In the genomic region with DNA sequence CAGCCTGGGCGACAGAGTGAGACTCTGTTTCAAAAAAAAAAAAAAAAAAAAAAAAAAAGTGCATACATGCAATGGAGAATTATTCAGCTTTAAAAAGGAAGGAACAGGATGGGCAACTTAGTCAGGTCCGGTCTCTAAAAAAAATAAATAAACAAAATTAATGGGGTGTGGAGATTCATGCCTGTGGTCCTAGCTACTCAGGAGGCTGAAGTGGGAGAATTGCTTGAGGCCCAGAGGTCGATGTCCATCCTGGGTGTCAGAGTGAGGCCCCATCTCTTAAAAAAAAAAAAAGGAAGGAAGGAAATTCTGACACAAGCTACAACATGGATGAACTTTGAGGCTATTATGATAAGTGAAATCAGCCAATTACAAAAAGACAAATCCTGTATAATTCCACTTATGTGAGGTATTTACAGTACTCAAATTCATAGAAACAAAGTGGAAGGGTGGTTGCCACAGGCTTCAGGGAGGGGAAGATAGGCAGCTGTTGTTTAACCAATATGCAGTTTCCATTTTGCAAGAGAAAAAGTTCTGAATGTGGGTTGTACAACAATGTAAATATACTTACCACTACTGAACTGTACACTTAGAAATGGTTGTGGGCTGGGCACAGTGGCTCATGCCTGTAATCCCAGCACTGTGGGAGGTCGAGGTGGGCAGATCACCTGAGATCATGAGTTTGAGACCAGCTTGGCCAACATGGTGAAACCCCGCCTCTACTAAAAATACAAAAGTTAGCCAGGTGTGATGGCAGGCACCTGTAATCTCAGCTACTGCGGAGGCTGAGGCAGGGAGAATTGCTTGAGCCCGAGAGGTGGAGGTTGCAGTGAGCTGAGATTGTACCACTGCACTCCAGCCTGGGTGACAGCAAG, we compare ENCODE assay signal across 1 cellular context.
TF ChIP-seq lines count a peak whose summit lies in the region.

No MANE protein-coding gene starts in this region.

TF ChIP-seq in SK-N-SH treated with all-trans-retinoic acid at 6 μM for 48 hours, 23 proteins besides CTCF, POLR2A, EP300 and RAD21 (continued from another document):
- TF ChIP-seq, protein P1, sequence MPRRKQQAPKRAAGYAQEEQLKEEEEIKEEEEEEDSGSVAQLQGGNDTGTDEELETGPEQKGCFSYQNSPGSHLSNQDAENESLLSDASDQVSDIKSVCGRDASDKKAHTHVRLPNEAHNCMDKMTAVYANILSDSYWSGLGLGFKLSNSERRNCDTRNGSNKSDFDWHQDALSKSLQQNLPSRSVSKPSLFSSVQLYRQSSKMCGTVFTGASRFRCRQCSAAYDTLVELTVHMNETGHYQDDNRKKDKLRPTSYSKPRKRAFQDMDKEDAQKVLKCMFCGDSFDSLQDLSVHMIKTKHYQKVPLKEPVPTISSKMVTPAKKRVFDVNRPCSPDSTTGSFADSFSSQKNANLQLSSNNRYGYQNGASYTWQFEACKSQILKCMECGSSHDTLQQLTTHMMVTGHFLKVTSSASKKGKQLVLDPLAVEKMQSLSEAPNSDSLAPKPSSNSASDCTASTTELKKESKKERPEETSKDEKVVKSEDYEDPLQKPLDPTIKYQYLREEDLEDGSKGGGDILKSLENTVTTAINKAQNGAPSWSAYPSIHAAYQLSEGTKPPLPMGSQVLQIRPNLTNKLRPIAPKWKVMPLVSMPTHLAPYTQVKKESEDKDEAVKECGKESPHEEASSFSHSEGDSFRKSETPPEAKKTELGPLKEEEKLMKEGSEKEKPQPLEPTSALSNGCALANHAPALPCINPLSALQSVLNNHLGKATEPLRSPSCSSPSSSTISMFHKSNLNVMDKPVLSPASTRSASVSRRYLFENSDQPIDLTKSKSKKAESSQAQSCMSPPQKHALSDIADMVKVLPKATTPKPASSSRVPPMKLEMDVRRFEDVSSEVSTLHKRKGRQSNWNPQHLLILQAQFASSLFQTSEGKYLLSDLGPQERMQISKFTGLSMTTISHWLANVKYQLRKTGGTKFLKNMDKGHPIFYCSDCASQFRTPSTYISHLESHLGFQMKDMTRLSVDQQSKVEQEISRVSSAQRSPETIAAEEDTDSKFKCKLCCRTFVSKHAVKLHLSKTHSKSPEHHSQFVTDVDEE (CRISPR knock-in tag; IDR thresholded peaks at IDR 0.05), result no peak
- TF ChIP-seq ZFP3 (CRISPR knock-in tag; IDR thresholded peaks at IDR 0.05), result no peak
- no peak for TF ChIP-seq RARB (CRISPR knock-in tag; IDR thresholded peaks at IDR 0.05)
- TF ChIP-seq, protein P2, sequence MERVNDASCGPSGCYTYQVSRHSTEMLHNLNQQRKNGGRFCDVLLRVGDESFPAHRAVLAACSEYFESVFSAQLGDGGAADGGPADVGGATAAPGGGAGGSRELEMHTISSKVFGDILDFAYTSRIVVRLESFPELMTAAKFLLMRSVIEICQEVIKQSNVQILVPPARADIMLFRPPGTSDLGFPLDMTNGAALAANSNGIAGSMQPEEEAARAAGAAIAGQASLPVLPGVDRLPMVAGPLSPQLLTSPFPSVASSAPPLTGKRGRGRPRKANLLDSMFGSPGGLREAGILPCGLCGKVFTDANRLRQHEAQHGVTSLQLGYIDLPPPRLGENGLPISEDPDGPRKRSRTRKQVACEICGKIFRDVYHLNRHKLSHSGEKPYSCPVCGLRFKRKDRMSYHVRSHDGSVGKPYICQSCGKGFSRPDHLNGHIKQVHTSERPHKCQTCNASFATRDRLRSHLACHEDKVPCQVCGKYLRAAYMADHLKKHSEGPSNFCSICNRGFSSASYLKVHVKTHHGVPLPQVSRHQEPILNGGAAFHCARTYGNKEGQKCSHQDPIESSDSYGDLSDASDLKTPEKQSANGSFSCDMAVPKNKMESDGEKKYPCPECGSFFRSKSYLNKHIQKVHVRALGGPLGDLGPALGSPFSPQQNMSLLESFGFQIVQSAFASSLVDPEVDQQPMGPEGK (CRISPR knock-in tag; IDR thresholded peaks at IDR 0.05; ENCODE audit: borderline replicate concordance), result no peak
- TF ChIP-seq SNAI2 (CRISPR knock-in tag; IDR thresholded peaks at IDR 0.05), result no peak
- no peak for TF ChIP-seq ZNF8 (CRISPR knock-in tag; IDR thresholded peaks at IDR 0.05)
- TF ChIP-seq, protein P3, sequence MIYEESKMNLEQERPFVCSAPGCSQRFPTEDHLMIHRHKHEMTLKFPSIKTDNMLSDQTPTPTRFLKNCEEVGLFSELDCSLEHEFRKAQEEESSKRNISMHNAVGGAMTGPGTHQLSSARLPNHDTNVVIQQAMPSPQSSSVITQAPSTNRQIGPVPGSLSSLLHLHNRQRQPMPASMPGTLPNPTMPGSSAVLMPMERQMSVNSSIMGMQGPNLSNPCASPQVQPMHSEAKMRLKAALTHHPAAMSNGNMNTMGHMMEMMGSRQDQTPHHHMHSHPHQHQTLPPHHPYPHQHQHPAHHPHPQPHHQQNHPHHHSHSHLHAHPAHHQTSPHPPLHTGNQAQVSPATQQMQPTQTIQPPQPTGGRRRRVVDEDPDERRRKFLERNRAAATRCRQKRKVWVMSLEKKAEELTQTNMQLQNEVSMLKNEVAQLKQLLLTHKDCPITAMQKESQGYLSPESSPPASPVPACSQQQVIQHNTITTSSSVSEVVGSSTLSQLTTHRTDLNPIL (CRISPR knock-in tag; IDR thresholded peaks at IDR 0.05; ENCODE audit: low read depth), result no peak
